Comparison of ENCODE assay signal across 14 cellular contexts in the genomic region with DNA sequence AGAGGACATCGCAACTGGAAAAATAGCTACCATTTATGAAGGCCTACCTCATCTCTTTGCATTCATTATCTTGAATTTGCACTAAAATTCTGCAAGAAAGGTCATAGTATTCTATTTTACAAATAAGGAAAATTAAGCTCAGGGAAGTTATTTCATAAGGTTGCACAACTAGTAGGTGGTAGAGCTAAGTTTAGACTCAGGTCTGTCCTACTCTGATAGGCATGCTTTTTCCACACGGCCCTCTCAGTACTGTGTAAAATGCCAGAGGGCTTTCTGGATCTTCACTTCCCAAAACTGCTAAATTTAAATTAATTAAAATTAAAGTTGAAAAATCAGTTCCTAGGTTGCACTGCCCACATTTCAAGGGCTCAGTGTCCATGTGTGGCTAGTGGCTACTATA. TPM values are rescaled to one million over a fixed set of nuclear protein-coding genes. Genes with fewer than 3 reads are reported as not detected.
DNase-seq lines count a peak whose midpoint lies in the region; ATAC-seq and TF ChIP-seq lines count a peak whose summit lies in the region.
"Had no signal": no experiment of that assay in that cellular context is flagged by ENCODE, and none has a peak within 500 bp of the region (broad histone marks: within the 10 kb centered on the region; RNA-seq: fewer than 3 reads in every experiment).

No MANE protein-coding gene starts in this region.

- H3K9me3 Mint-ChIP-seq in H9 (no peaks in the 10 kb centered on the region), WTC11 (no peaks in the 10 kb centered on the region; the same call in 1 of the 2 replicates), osteocyte (ENCODE audit: unreplicated experiment) (no peaks in the 10 kb centered on the region)
- H3K9me3 Mint-ChIP-seq: activated naive CD4-positive, alpha-beta T cell treated with anti-CD3 and anti-CD28 coated beads for 36 hours; HFFc6 had no signal

- TF ChIP-seq CTCF in H9 (conservative IDR thresholded peaks at IDR 0.05), result no peak
- TF ChIP-seq CTCF in WTC11 (IDR thresholded peaks at IDR 0.05), result no peak
- no peak for TF ChIP-seq CTCF in osteocyte (IDR thresholded peaks at IDR 0.05)
- TF ChIP-seq CTCF in foreskin fibroblast (IDR thresholded peaks at IDR 0.05; ENCODE audit: low read depth, low read length), result no peak

- no peak overlapping the region for H2BK12ac ChIP-seq in H9 (ENCODE audit: insufficient read length, low read depth, low read length)

- H3K27ac Mint-ChIP-seq in H9 (peak overlapping the region; percentile 94 to 96 (median 95); a peak in 6 of 7 replicates), WTC11 (peak overlapping the region; percentile 100), osteocyte (ENCODE audit: unreplicated experiment) (peak overlapping the region; percentile 65)
- H3K27ac Mint-ChIP-seq: activated naive CD4-positive, alpha-beta T cell treated with anti-CD3 and anti-CD28 coated beads for 36 hours; HFFc6 had no signal

- no peak overlapping the region for H4K91ac ChIP-seq in H9 (ENCODE audit: insufficient read length, low read depth, low read length)

- H3K27me3 Mint-ChIP-seq in H9 (ENCODE audit: low read depth) (no peaks in the 10 kb centered on the region), WTC11 (ENCODE audit: low read depth) (no peaks in the 10 kb centered on the region), osteocyte (ENCODE audit: unreplicated experiment) (no peaks in the 10 kb centered on the region)

- peak overlapping the region; percentile 7 for H3K4me2 ChIP-seq in H9 (ENCODE audit: insufficient read depth, insufficient read length, low read length)

- CTCF ChIA-PET in WTC11 (lab: Charles Lee), result interaction anchor here (0.6 to 6.4 kb wide), 14 partner anchors 8 to 153 kb away, joined by 3 to 50 read pairs (median 4); a partner anchor contains a TSS

- H3K23ac ChIP-seq in H9 (ENCODE audit: insufficient read length, low read depth, low read length), result no peak overlapping the region

- H4K8ac ChIP-seq in H9 (replicated peaks; ENCODE audit: insufficient read length, low read depth, low read length), result no peak overlapping the region

- H3K79me1 ChIP-seq in H9 (ENCODE audit: insufficient read depth, low read depth, low read length, poor library complexity, severe bottlenecking), result peaks cover 3% of the 10 kb centered on the region

- peaks cover 22% of the 10 kb centered on the region; the same call in 1 of the 2 replicates for H3K4me1 ChIP-seq in H9 (ENCODE audit: insufficient read depth, low read length)
- H3K4me1 ChIP-seq: Caco-2 had no signal

- no peak overlapping the region for H2BK15ac ChIP-seq in H9 (ENCODE audit: low read depth, low read length)

- peak overlapping the region; percentile 81 for H3K27ac ChIP-seq in H9 (ENCODE audit: insufficient read length, low read depth, low read length)

- no peak overlapping the region for H2AK5ac ChIP-seq in H9 (ENCODE audit: insufficient read length, low read length)

- POLR2A ChIA-PET in WTC11 (lab: Charles Lee), result interaction anchor here (0.5 to 1.1 kb wide), 4 partner anchors 17 to 888 kb away, joined by 3 to 6 read pairs (median 4); a partner anchor contains a TSS

- H3K4me1 Mint-ChIP-seq in H9, result peaks cover 67 to 83% of the 10 kb centered on the region in 2 experiments
- peaks cover 95% of the 10 kb centered on the region for H3K4me1 Mint-ChIP-seq in WTC11
- peaks cover 55% of the 10 kb centered on the region for H3K4me1 Mint-ChIP-seq in osteocyte (ENCODE audit: unreplicated experiment)

- no peak overlapping the region for H2AFZ ChIP-seq in H9 (ENCODE audit: low read length)

- H2BK5ac ChIP-seq in H9 (ENCODE audit: insufficient read length, low read length), result no peak overlapping the region

- H3K79me2 ChIP-seq in H9 (ENCODE audit: insufficient read depth, low read length), result peaks cover 21% of the 10 kb centered on the region; the same call in 1 of the 2 replicates

- H3K9me3 ChIP-seq in H9 (ENCODE audit: control insufficient read depth, low read depth, low read length), result no peaks in the 10 kb centered on the region
- H3K9me3 ChIP-seq: Caco-2 had no signal

- H4K5ac ChIP-seq in H9 (ENCODE audit: insufficient read length, low read depth, low read length), result no peak overlapping the region

- intact Hi-C loops in left ventricle myocardium superior (cut with micrococcal nuclease), result no loop called here

- no peak overlapping the region for H3K14ac ChIP-seq in H9 (ENCODE audit: insufficient read depth, low read length)

- no peaks in the 10 kb centered on the region for H3K23me2 ChIP-seq in H9 (ENCODE audit: insufficient read length, low read depth, low read length, poor library complexity, severe bottlenecking)

- no peak overlapping the region for H2BK120ac ChIP-seq in H9 (ENCODE audit: low read depth, low read length, poor library complexity, severe bottlenecking)

- no peaks in the 10 kb centered on the region for H4K20me1 ChIP-seq in H9 (ENCODE audit: control insufficient read depth, insufficient read depth, insufficient read length)

- no peaks in the 10 kb centered on the region for H3K27me3 ChIP-seq in H9 (ENCODE audit: insufficient read depth, low read length)

- DNase-seq in H9 (no peak), WTC11 (ENCODE audit: low spot score) (no peak), left ventricle myocardium superior (no peak), osteocyte (ENCODE audit: extremely low spot score, unreplicated experiment) (no peak), foreskin fibroblast (no peak)
- DNase-seq in central memory CD4-positive, alpha-beta T cell, result no peak
- DNase-seq: activated naive CD4-positive, alpha-beta T cell treated with anti-CD3 and anti-CD28 coated beads for 36 hours; Caco-2; HFFc6; NCI-H1694 treated with DMSO at 0.1 percent for 48 hours; NCI-H524 treated with DMSO at 0.1 percent for 48 hours; RPMI8226; small intestine had no signal

- H2BK20ac ChIP-seq in H9 (ENCODE audit: low read depth, low read length, poor library complexity, severe bottlenecking), result no peak overlapping the region

- H3K4ac ChIP-seq in H9 (ENCODE audit: low read depth, low read length), result no peak overlapping the region

- H3K56ac ChIP-seq in H9 (ENCODE audit: insufficient read length, low read depth, low read length), result no peak overlapping the region

- WGBS in H9 (ENCODE audit: extremely low coverage, insufficient read length, low lambda C conversion rate), result no CpG with 5 or more reads among the region's 2 CpGs

- ATAC-seq in WTC11, result no peak
- ATAC-seq in left ventricle myocardium superior, result peak; percentile 82
- ATAC-seq in GM21360 (IDR thresholded peaks at IDR 0.05; ENCODE audit: unreplicated experiment), result no peak

- peaks cover 0 to 4% (median 2%) of the 10 kb centered on the region in 3 experiments; a peak in 3 of 7 replicates for H3K36me3 Mint-ChIP-seq in H9 (ENCODE audit: insufficient read depth in 1 of 3, low read depth in 3 of 3)
- peaks cover 2% of the 10 kb centered on the region; the same call in 1 of the 2 replicates for H3K36me3 Mint-ChIP-seq in WTC11
- H3K36me3 Mint-ChIP-seq in osteocyte (ENCODE audit: unreplicated experiment), result no peaks in the 10 kb centered on the region

- no peak overlapping the region for H3K4me3 ChIP-seq in foreskin fibroblast (ENCODE audit: low read depth in 1 of 2, low read length in 2 of 2)

- H3K4me3 Mint-ChIP-seq in H9 (peak overlapping the region; percentile 31 to 36; a peak in 3 of 5 replicates), WTC11 (peak overlapping the region; percentile 55), osteocyte (ENCODE audit: unreplicated experiment) (no peak overlapping the region)
- H3K4me3 Mint-ChIP-seq: activated naive CD4-positive, alpha-beta T cell treated with anti-CD3 and anti-CD28 coated beads for 36 hours; HFFc6 had no signal

- H3T11ph ChIP-seq in H9 (ENCODE audit: low read length), result no peak overlapping the region

- no peak overlapping the region for H3K18ac ChIP-seq in H9 (ENCODE audit: insufficient read length, low read depth, low read length)

- no peak overlapping the region for H3K9ac ChIP-seq in H9 (ENCODE audit: extremely low read depth, insufficient read length, low read length)

TF ChIP-seq in WTC11, 78 proteins besides CTCF, POLR2A, EP300 and RAD21:
- no peak for TF ChIP-seq JAZF1 (CRISPR knock-in tag; IDR thresholded peaks at IDR 0.05)
- TF ChIP-seq FOXJ3 (CRISPR knock-in tag; IDR thresholded peaks at IDR 0.05; ENCODE audit: borderline replicate concordance), result no peak
- no peak for TF ChIP-seq NR3C1 (CRISPR knock-in tag; conservative IDR thresholded peaks at IDR 0.05; ENCODE audit: low read depth)
TF ChIP-seq in WTC11: peak in this region for 0.

RNA-seq across cellular contexts. Expression of a gene that starts 18.3 kb away (rescaled TPM):
- total RNA-seq in H9 (2021) (50.4 and 50.8 TPM in 2 replicates), WTC11 (2021) (89.5 to 93.0 TPM (median 90.4 TPM) in 3 replicates), left ventricle myocardium superior (40.4 TPM), osteocyte (49.3 and 50.7 TPM in 2 replicates)

RNA-seq across cellular contexts. Expression of a gene that starts 48.5 kb away (rescaled TPM):
- total RNA-seq in H9 (2021), result 26.9 and 28.3 TPM in 2 replicates
- total RNA-seq in WTC11 (2021), result 17.6 to 22.2 TPM (median 19.2 TPM) in 3 replicates
- total RNA-seq in left ventricle myocardium superior, result 4.0 TPM
- total RNA-seq in osteocyte, result 7.6 and 8.0 TPM in 2 replicates
